In genomic region chr20:38592411-38592790, GRCh38 we compare ENCODE assay signal across 12 cellular contexts. TPM values are rescaled to one million over a fixed set of nuclear protein-coding genes. Genes with fewer than 3 reads are reported as not detected.
DNase-seq lines count a peak whose midpoint lies in the region; TF ChIP-seq lines count a peak whose summit lies in the region.
"Not testable (repeated sequence)": the region's sequence is repeated elsewhere in the genome, so short reads cannot be mapped to it uniquely, and the experiment has no call there.
"Had no signal": no experiment of that assay in that cellular context is flagged by ENCODE, and none has a peak within 500 bp of the region (broad histone marks: within the 10 kb centered on the region; RNA-seq: fewer than 3 reads in every experiment).

No MANE protein-coding gene starts in this region.

- H2BK5ac ChIP-seq in mesendoderm (ENCODE audit: low read length) = peak overlapping the region; percentile 65

- H3K9me3 ChIP-seq in HUES6 (ENCODE audit: control insufficient read depth, insufficient read depth, low read depth, low read length) = not testable (repeated sequence)

- TF ChIP-seq CTCF in brain microvascular endothelial cell (IDR thresholded peaks at IDR 0.05; ENCODE audit: low read depth, low read length, missing control alignments) = not testable (repeated sequence)

- peaks cover 24% of the 10 kb centered on the region for H3K4me1 ChIP-seq in HUES6 (ENCODE audit: control insufficient read depth, insufficient read depth, low read length)
- H3K4me1 ChIP-seq in mesendoderm (ENCODE audit: control insufficient read depth, low read depth, low read length) = not testable (repeated sequence)

- H3K4ac ChIP-seq in mesendoderm (ENCODE audit: low read depth, low read length) = peak overlapping the region; percentile 100

- not testable (repeated sequence) for H3K27me3 ChIP-seq in HUES6 (ENCODE audit: control insufficient read depth, insufficient read depth, low read length); brain microvascular endothelial cell (replicated peaks); mesendoderm (ENCODE audit: insufficient read depth, low read length, poor library complexity)

- peak; percentile 43 for DNase-seq in Caki2 (ENCODE audit: low read depth)
- DNase-seq in RPMI7951 (ENCODE audit: low read depth) = peak; percentile 37
- peak; percentile 12 for DNase-seq in brain microvascular endothelial cell
- DNase-seq in glomerular visceral epithelial cell (ENCODE audit: extremely low spot score) = peak; percentile 52
- peak; percentile 89 for DNase-seq in mesendoderm
- peak; percentile 3 for DNase-seq in ureter (ENCODE audit: low spot score)

- H3K79me1 ChIP-seq in mesendoderm (ENCODE audit: low read length) = not testable (repeated sequence)

- H2BK15ac ChIP-seq in mesendoderm (replicated peaks; ENCODE audit: low read depth) = not testable (repeated sequence)

- peak overlapping the region; percentile 79 for H3K56ac ChIP-seq in mesendoderm (ENCODE audit: low read length)

- in situ Hi-C loops in Caki2 (cut with HindIII; ENCODE audit: low pct_unique_long_range_greater_than_20kb, low sequenced_read_pairs); brain microvascular endothelial cell (cut with HindIII; ENCODE audit: low pct_ligation_motif_present, low sequenced_read_pairs): not testable (repeated sequence)

- WGBS in mesendoderm (ENCODE audit: extremely low coverage, insufficient coverage, low lambda C conversion rate) = no CpG with 5 or more reads among the region's 3 CpGs

- H3K9ac ChIP-seq in HUES6 (ENCODE audit: low read length) (peak overlapping the region; percentile 66), mesendoderm (ENCODE audit: low read length) (peak overlapping the region; percentile 59)

- not testable (repeated sequence) for H4K8ac ChIP-seq in mesendoderm (ENCODE audit: low read depth, low read length)

- not testable (repeated sequence) for H4K5ac ChIP-seq in mesendoderm (ENCODE audit: low read length)

- H2AK5ac ChIP-seq in mesendoderm (ENCODE audit: low read length) = not testable (repeated sequence)

- peak overlapping the region; percentile 3 for H2BK120ac ChIP-seq in mesendoderm (ENCODE audit: low read depth, low read length)

- not testable (repeated sequence) for H3K79me2 ChIP-seq in mesendoderm (ENCODE audit: control insufficient read depth, insufficient read depth, low read length)

- H3K23ac ChIP-seq in mesendoderm (ENCODE audit: low read length) = not testable (repeated sequence)

- H3K36me3 ChIP-seq in HUES6 (ENCODE audit: control insufficient read depth, insufficient read depth, low read length); brain microvascular endothelial cell (replicated peaks); mesendoderm (ENCODE audit: control insufficient read depth, insufficient read depth, low read length): not testable (repeated sequence)

- H3K27ac ChIP-seq in HUES6 (ENCODE audit: low read depth, low read length) = peak overlapping the region; percentile 50; the same call in 1 of the 2 replicates
- H3K27ac ChIP-seq in brain microvascular endothelial cell = not testable (repeated sequence)
- H3K27ac ChIP-seq in mesendoderm (ENCODE audit: low read depth, low read length) = peak overlapping the region; percentile 45

- H3K18ac ChIP-seq in mesendoderm (ENCODE audit: low read length) = peak overlapping the region; percentile 91

- not testable (repeated sequence) for H3K4me3 ChIP-seq in HUES6 (ENCODE audit: low read depth, low read length); brain microvascular endothelial cell (ENCODE audit: low read depth, low read length); mesendoderm (ENCODE audit: low read length)

- not testable (repeated sequence) for H3K4me2 ChIP-seq in mesendoderm (ENCODE audit: low read length)

RNA-seq across cellular contexts. Expression of gene ARHGAP40, which starts 9.2 kb away (rescaled TPM):
- total RNA-seq in Caki2 (2014; rRNA removed; shearing (Covaris generic); ENCODE audit: low replicate concordance) = 3.2 and 4.3 TPM in 2 replicates
- 0.10 TPM in 1 of 2 replicates, not detected in the other for total RNA-seq in RPMI7951 (2014; rRNA removed; shearing (Covaris generic))
- polyA plus RNA-seq in mesendoderm (2013, experiment 1 of 2) = 12.3 TPM
- polyA plus RNA-seq in mesendoderm (2013, experiment 2 of 2) = 13.1 TPM
- 17.9 TPM for total RNA-seq in ureter
- total RNA-seq: A673; CD8-positive, alpha-beta memory T cell; G401 had no signal
- polyA plus RNA-seq: CD8-positive, alpha-beta memory T cell had no signal

RNA-seq across cellular contexts. Expression of gene ADIG, which starts 11.4 kb away (rescaled TPM):
- not detected in 2 replicates for total RNA-seq in Caki2 (2014; rRNA removed; shearing (Covaris generic); ENCODE audit: low replicate concordance)
- not detected in 2 replicates for total RNA-seq in RPMI7951 (2014; rRNA removed; shearing (Covaris generic))
- polyA plus RNA-seq in mesendoderm (2013, experiment 1 of 2) = not detected
- not detected for polyA plus RNA-seq in mesendoderm (2013, experiment 2 of 2)
- total RNA-seq in ureter = not detected
- total RNA-seq: A673; Caco-2; CD8-positive, alpha-beta memory T cell; G401; GM12878 had no signal
- polyA plus RNA-seq: CD8-positive, alpha-beta memory T cell; GM12878 had no signal

Comparison
In these comparisons a context has a peak if more than half of its experiments do, and no peak if none do; other contexts are left out.
1. DNase-seq: peak in every context shown above with its lines; median percentile 89 in mesendoderm; 52 in glomerular visceral epithelial cell; 43 in Caki2; 37 in RPMI7951; 12 in brain microvascular endothelial cell; 3 in ureter.